In the genomic region with DNA sequence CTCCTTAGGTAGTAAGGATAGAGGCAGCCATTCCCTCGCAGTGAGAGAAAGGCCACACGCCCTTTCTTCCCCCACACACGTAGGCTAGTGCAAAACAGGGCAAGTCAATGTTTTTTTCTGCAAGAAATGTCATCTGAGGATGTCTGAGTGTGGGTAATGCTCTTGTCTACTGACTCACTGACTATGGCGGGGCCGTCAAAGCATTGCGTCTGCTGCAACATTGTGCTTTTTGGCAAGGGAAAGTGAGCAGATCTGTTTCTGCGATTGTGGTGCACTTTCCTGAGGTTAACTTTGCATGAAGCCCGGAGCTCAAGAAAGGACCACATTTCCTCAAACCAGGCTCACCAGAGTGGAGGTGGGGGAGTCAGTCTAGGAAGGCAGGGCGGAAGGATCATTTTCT, we compare ENCODE assay signal across 21 cellular contexts.
A peak's percentile ranks its signal among the peaks of the same experiment; 100 is the strongest.
DNase-seq lines count a peak whose midpoint lies in the region; ATAC-seq, FAIRE-seq and TF ChIP-seq lines count a peak whose summit lies in the region.
"Had no signal": no experiment of that assay in that cellular context is flagged by ENCODE, and none has a peak within 500 bp of the region (broad histone marks: within the 10 kb centered on the region; RNA-seq: fewer than 3 reads in every experiment).

No MANE protein-coding gene starts in this region.

- TF ChIP-seq CTCF in Calu3 (IDR thresholded peaks at IDR 0.05; ENCODE audit: unreplicated experiment) (no peak), body of pancreas (IDR thresholded peaks at IDR 0.05) (no peak), HepG2 (CRISPR knock-in tag; IDR thresholded peaks at IDR 0.05) (no peak), progenitor cell of endocrine pancreas (IDR thresholded peaks at IDR 0.05; ENCODE audit: unreplicated experiment) (no peak)

- DNase-seq in Calu3 (no peak), body of pancreas (peak in 1 of 4 donors; percentile 16), HepG2 (ENCODE audit: low spot score) (no peak), progenitor cell of endocrine pancreas (ENCODE audit: low spot score, unreplicated experiment) (no peak)
- DNase-seq in stimulated activated CD4-positive, alpha-beta T cell treated with anti-CD3 and anti-CD28 coated beads, Interleukin-12 subunit alpha, Interleukin-12 subunit beta, amount 100 ng/mL, for 4 hours, result no peak
- no peak for DNase-seq in activated CD8-positive, alpha-beta memory T cell treated with anti-CD3 and anti-CD28 coated beads, Interleukin-2, amount 50 U/mL, for 4 hours
- DNase-seq: CD4-positive, CD25-positive, alpha-beta regulatory T cell; DMS 273 treated with DMSO at 0.1 percent for 48 hours; DMS79 treated with DMSO at 0.1 percent for 48 hours; HCEC 1CT; KG1; NCI-H1092 treated with DMSO at 0.1 percent for 48 hours; NCI-H1436 treated with DMSO at 0.1 percent for 48 hours; NCI-H1930; NCI-H510A treated with DMSO at 0.1 percent for 48 hours; NCI-H748 treated with DMSO at 0.1 percent for 48 hours; NK-92 treated with Interleukin-12 subunit alpha and Interleukin-12 subunit beta, amount 100 ng/mL, for 24 hours; SHP77 treated with DMSO at 0.1 percent for 48 hours had no signal

- H3K9me3 ChIP-seq in body of pancreas (no peaks in the 10 kb centered on the region), HepG2 (ENCODE audit: low read length) (no peaks in the 10 kb centered on the region)

- peak overlapping the region; percentile 88 for H3K4me2 ChIP-seq in HepG2 (ENCODE audit: low read depth, low read length)

- POLR2A ChIA-PET in HepG2 (lab: Yijun Ruan, JAX), result interaction anchor here (1.0 to 10.7 kb wide), 12 partner anchors 9 to 722 kb away, joined by 3 to 380 read pairs (median 4); a partner anchor contains a TSS

- no peak for TF ChIP-seq RAD21 in HepG2 (CRISPR knock-in tag; IDR thresholded peaks at IDR 0.05)

- peak overlapping the region; percentile 67; the same call in 1 of the 2 replicates for H3K9ac ChIP-seq in HepG2 (ENCODE audit: insufficient read depth, low read depth, low read length)
- H3K9ac ChIP-seq: GM23248 had no signal

- intact Hi-C loops in Calu3 (cut with micrococcal nuclease; ENCODE audit: unreplicated experiment), result loop anchor here (5.0 kb wide), 3 partner anchors 47 to 102 kb away; no protein-coding TSS in a partner anchor
- intact Hi-C loops in body of pancreas (cut with DNase I), result no loop called here
- intact Hi-C loops in HepG2 (cut with micrococcal nuclease; ENCODE audit: unreplicated experiment), result no loop called here

- H3K36me3 ChIP-seq in body of pancreas (replicated peaks in 1 of 2; ENCODE audit: insufficient read depth in 1 of 2, low read depth in 2 of 2) (no peaks in the 10 kb centered on the region), HepG2 (replicated peaks in 1 of 2; ENCODE audit: control insufficient read depth in 1 of 2, insufficient read depth in 2 of 2, low read length in 2 of 2) (peaks cover 0 to 1% of the 10 kb centered on the region in 2 experiments; a peak in 2 of 5 replicates)

- no peaks in the 10 kb centered on the region for H4K20me1 ChIP-seq in HepG2 (ENCODE audit: insufficient read depth, low read length)

- CTCF ChIA-PET in Calu3 (lab: Charles Lee), result interaction anchor here (0.8 to 1.4 kb wide), 2 partner anchors 9 to 318 kb away, joined by 5 to 6 read pairs; no protein-coding TSS in a partner anchor
- CTCF ChIA-PET in HepG2 (lab: Yijun Ruan, JAX; ENCODE audit: low intra/inter-chr PET ratio, low total read pairs), result interaction anchor here (2.0 to 3.5 kb wide), 2 partner anchors 9 to 24 kb away, joined by 6 to 13 read pairs; no protein-coding TSS in a partner anchor

- H3K27ac ChIP-seq in body of pancreas, result peak overlapping the region; percentile 83 to 98 (median 88)
- peak overlapping the region; percentile 86 for H3K27ac ChIP-seq in HepG2 (ENCODE audit: extremely low read length, insufficient read depth, low read length)
- H3K27ac ChIP-seq: GM23248, RWPE1 had no signal

- BruUV-seq in Calu3 (replicated peaks; lab: Mats Ljungman, UMichigan) (no TSS peak), HepG2 (replicated peaks; lab: Mats Ljungman, UMichigan) (no TSS peak)

- FAIRE-seq in HepG2 (lab: Jason Lieb, UNC), result no peak

- peaks cover 70% of the 10 kb centered on the region for H3K4me1 Mint-ChIP-seq in Calu3 (ENCODE audit: low read depth, unreplicated experiment)
- peaks cover 61% of the 10 kb centered on the region for H3K4me1 Mint-ChIP-seq in progenitor cell of endocrine pancreas (ENCODE audit: low read depth)
- H3K4me1 Mint-ChIP-seq: CD4-positive, CD25-positive, alpha-beta regulatory T cell had no signal

- H3K4me3 ChIP-seq in body of pancreas (no peak overlapping the region), HepG2 (replicated peaks in 1 of 3; ENCODE audit: insufficient read depth in 1 of 3, low read depth in 2 of 3, low read length in 3 of 3) (peak overlapping the region in 1 of 3 experiments; percentile 56; a peak in 1 of 6 replicates)
- H3K4me3 ChIP-seq: GM23248 had no signal

- in situ Hi-C loops in HepG2 (cut with HindIII; ENCODE audit: extremely low pct_ligation_motif_present, low pct_unique_long_range_greater_than_20kb), result no loop called here

- H3K79me2 ChIP-seq in HepG2 (ENCODE audit: insufficient read depth, low read length), result no peaks in the 10 kb centered on the region

- ATAC-seq in body of pancreas (no peak), HepG2 (no peak), GM19397 (IDR thresholded peaks at IDR 0.05; ENCODE audit: unreplicated experiment) (no peak)

- peak overlapping the region; percentile 82 for H3K27ac Mint-ChIP-seq in Calu3 (ENCODE audit: unreplicated experiment)
- H3K27ac Mint-ChIP-seq in progenitor cell of endocrine pancreas, result peak overlapping the region; percentile 54
- H3K27ac Mint-ChIP-seq: CD4-positive, CD25-positive, alpha-beta regulatory T cell had no signal

- no peak for TF ChIP-seq EP300 in HepG2 (IDR thresholded peaks at IDR 0.05; ENCODE audit: low read depth in 2 of 2, low read length in 2 of 2)
- no peak for TF ChIP-seq EP300 in HepG2 (CRISPR knock-in tag; IDR thresholded peaks at IDR 0.05; ENCODE audit: borderline replicate concordance)

- H3K4me3 Mint-ChIP-seq in Calu3 (ENCODE audit: low read depth, unreplicated experiment) (no peak overlapping the region), progenitor cell of endocrine pancreas (ENCODE audit: low read depth) (no peak overlapping the region)
- H3K4me3 Mint-ChIP-seq: CD4-positive, CD25-positive, alpha-beta regulatory T cell had no signal

- WGBS in body of pancreas, 2 donors, result 52 to 55% methylated on average over 9 of the region's 9 CpGs
- 87% methylated on average over 9 of the region's 9 CpGs for WGBS in HepG2 (ENCODE audit: low lambda C conversion rate)

- TF ChIP-seq POLR2A in body of pancreas (IDR thresholded peaks at IDR 0.05) (no peak), HepG2 (IDR thresholded peaks at IDR 0.05; ENCODE audit: insufficient read depth in 1 of 2, low read depth in 2 of 2, low read length in 2 of 2) (no peak)

- H3K9me3 Mint-ChIP-seq in Calu3 (ENCODE audit: low read depth, unreplicated experiment) (no peaks in the 10 kb centered on the region), progenitor cell of endocrine pancreas (ENCODE audit: low read depth) (no peaks in the 10 kb centered on the region)

- no peak overlapping the region for H2AFZ ChIP-seq in HepG2 (ENCODE audit: low read length)
- H2AFZ ChIP-seq: GM23248 had no signal

- H3K27me3 ChIP-seq in body of pancreas (no peaks in the 10 kb centered on the region), HepG2 (ENCODE audit: control insufficient read depth in 1 of 2, insufficient read depth in 2 of 2, low read length in 2 of 2) (no peaks in the 10 kb centered on the region)

- H3K27me3 Mint-ChIP-seq in Calu3 (ENCODE audit: unreplicated experiment), result no peaks in the 10 kb centered on the region
- no peaks in the 10 kb centered on the region for H3K27me3 Mint-ChIP-seq in progenitor cell of endocrine pancreas
- H3K27me3 Mint-ChIP-seq: CD4-positive, CD25-positive, alpha-beta regulatory T cell had no signal

- H3K4me1 ChIP-seq in body of pancreas (peaks cover 63% of the 10 kb centered on the region), HepG2 (ENCODE audit: insufficient read depth, low read length) (peaks cover 78% of the 10 kb centered on the region)

- peaks cover 7% of the 10 kb centered on the region for H3K36me3 Mint-ChIP-seq in Calu3 (ENCODE audit: insufficient read depth, unreplicated experiment)
- no peaks in the 10 kb centered on the region for H3K36me3 Mint-ChIP-seq in progenitor cell of endocrine pancreas (ENCODE audit: insufficient read depth)
- H3K36me3 Mint-ChIP-seq: CD4-positive, CD25-positive, alpha-beta regulatory T cell had no signal

TF ChIP-seq in HepG2, 621 proteins besides CTCF, POLR2A, EP300 and RAD21 (continues in another document):
- TF ChIP-seq, protein P1, sequence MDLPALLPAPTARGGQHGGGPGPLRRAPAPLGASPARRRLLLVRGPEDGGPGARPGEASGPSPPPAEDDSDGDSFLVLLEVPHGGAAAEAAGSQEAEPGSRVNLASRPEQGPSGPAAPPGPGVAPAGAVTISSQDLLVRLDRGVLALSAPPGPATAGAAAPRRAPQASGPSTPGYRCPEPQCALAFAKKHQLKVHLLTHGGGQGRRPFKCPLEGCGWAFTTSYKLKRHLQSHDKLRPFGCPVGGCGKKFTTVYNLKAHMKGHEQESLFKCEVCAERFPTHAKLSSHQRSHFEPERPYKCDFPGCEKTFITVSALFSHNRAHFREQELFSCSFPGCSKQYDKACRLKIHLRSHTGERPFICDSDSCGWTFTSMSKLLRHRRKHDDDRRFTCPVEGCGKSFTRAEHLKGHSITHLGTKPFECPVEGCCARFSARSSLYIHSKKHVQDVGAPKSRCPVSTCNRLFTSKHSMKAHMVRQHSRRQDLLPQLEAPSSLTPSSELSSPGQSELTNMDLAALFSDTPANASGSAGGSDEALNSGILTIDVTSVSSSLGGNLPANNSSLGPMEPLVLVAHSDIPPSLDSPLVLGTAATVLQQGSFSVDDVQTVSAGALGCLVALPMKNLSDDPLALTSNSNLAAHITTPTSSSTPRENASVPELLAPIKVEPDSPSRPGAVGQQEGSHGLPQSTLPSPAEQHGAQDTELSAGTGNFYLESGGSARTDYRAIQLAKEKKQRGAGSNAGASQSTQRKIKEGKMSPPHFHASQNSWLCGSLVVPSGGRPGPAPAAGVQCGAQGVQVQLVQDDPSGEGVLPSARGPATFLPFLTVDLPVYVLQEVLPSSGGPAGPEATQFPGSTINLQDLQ (CRISPR knock-in tag; IDR thresholded peaks at IDR 0.05), result no peak
- TF ChIP-seq MEIS2 (CRISPR knock-in tag; IDR thresholded peaks at IDR 0.05), result peak; percentile 16; the same call in 1 of the 2 replicates
- TF ChIP-seq ZNF34 (CRISPR knock-in tag; IDR thresholded peaks at IDR 0.05; ENCODE audit: borderline replicate concordance), result no peak
- TF ChIP-seq PAWR (CRISPR knock-in tag; IDR thresholded peaks at IDR 0.05; ENCODE audit: borderline replicate concordance), result no peak
- TF ChIP-seq DMAP1 (CRISPR knock-in tag; IDR thresholded peaks at IDR 0.05), result no peak
